ENCODE assay signal across 31 cellular contexts in genomic region chr1:68962711-68963110, GRCh38.
"Had no signal": no experiment of that assay in that cellular context is flagged by ENCODE, and none has a peak within 500 bp of the region (broad histone marks: within the 10 kb centered on the region; RNA-seq: fewer than 3 reads in every experiment).

No MANE protein-coding gene starts in this region.

- H3K4me3 ChIP-seq: body of pancreas, esophagus squamous epithelium, gastroesophageal sphincter had no signal

- H3K4me1 Mint-ChIP-seq: activated CD4-positive, alpha-beta memory T cell treated with anti-CD3 and anti-CD28 coated beads, Interleukin-2, amount 10 ng/mL, durations not matched to agents 7 days and 5 days; activated CD4-positive, alpha-beta T cell treated with anti-CD3 and anti-CD28 coated beads, Interleukin-2, amount 10 ng/mL, durations not matched to agents 7 days and 5 days; activated T-helper 17 cell treated with anti-CD3 and anti-CD28 coated beads, Interleukin-2, amount 50 U/mL, for 72 hours; T-cell had no signal

- FAIRE-seq: astrocyte, colon, TTC549 had no signal

- H3K27me3 ChIP-seq: body of pancreas, esophagus squamous epithelium, gastroesophageal sphincter had no signal

- H3K4me3 Mint-ChIP-seq: activated CD4-positive, alpha-beta memory T cell treated with anti-CD3 and anti-CD28 coated beads, Interleukin-2, amount 10 ng/mL, durations not matched to agents 7 days and 5 days; activated CD4-positive, alpha-beta T cell treated with anti-CD3 and anti-CD28 coated beads, Interleukin-2, amount 10 ng/mL, durations not matched to agents 7 days and 5 days; activated naive CD8-positive, alpha-beta T cell; activated T-cell treated with anti-CD3 and anti-CD28 coated beads, Interleukin-2, amount 50 U/mL, for 4 hours; activated T-helper 17 cell treated with anti-CD3 and anti-CD28 coated beads, Interleukin-2, amount 50 U/mL, for 72 hours; effector memory CD8-positive, alpha-beta T cell; T-cell; T-helper 1 cell treated with Interleukin-12 subunit alpha and Interleukin-12 subunit beta and Interleukin-4 antibody, amounts not matched to agents 30 μg/mL and 1 μg/mL, for 36 hours; WTC11 had no signal

- DNase-seq: activated CD4-positive, alpha-beta memory T cell treated with anti-CD3 and anti-CD28 coated beads, Interleukin-2, amount 10 ng/mL, durations not matched to agents 7 days and 5 days; activated CD4-positive, alpha-beta T cell treated with anti-CD3 and anti-CD28 coated beads for 1 hour; activated CD4-positive, alpha-beta T cell treated with anti-CD3 and anti-CD28 coated beads for 4 hours; activated CD4-positive, alpha-beta T cell treated with anti-CD3 and anti-CD28 coated beads, Interleukin-2, amount 10 ng/mL, durations not matched to agents 7 days and 5 days; activated CD4-positive, alpha-beta T cell treated with anti-CD3 and anti-CD28 coated beads, Interleukin-2, amount 50 U/mL, for 4 hours; activated effector memory CD4-positive, alpha-beta T cell treated with Interleukin-2 at 50 U/mL for 16 hours; activated gamma-delta T cell treated with Interleukin-2 at 50 U/mL for 16 hours; activated naive CD4-positive, alpha-beta T cell treated with anti-CD3 and anti-CD28 coated beads, Interleukin-2, amount 50 U/mL, for 16 hours; activated naive CD4-positive, alpha-beta T cell treated with Interleukin-2 at 50 U/mL for 16 hours; activated T-cell treated with anti-CD3 and anti-CD28 coated beads, Interleukin-2, amount 50 U/mL, for 4 hours; amniotic stem cell; anterior cingulate cortex; body of pancreas; cortex of kidney; dermis blood vessel endothelial cell; effector CD4-positive, alpha-beta T cell; effector memory CD8-positive, alpha-beta T cell; esophagus squamous epithelium; foreskin melanocyte; SW 1271; T-cell; T-helper 9 cell had no signal

- ATAC-seq: activated T-cell treated with anti-CD3 and anti-CD28 coated beads, Interleukin-2, amount 50 U/mL, for 4 hours; activated T-helper 17 cell treated with anti-CD3 and anti-CD28 coated beads, Interleukin-2, amount 50 U/mL, for 72 hours; body of pancreas; effector memory CD8-positive, alpha-beta T cell; gastroesophageal sphincter; T-cell; WTC11 had no signal

- H3K27me3 Mint-ChIP-seq: activated CD4-positive, alpha-beta memory T cell treated with anti-CD3 and anti-CD28 coated beads, Interleukin-2, amount 10 ng/mL, durations not matched to agents 7 days and 5 days; activated CD4-positive, alpha-beta T cell treated with anti-CD3 and anti-CD28 coated beads, Interleukin-2, amount 10 ng/mL, durations not matched to agents 7 days and 5 days; activated naive CD8-positive, alpha-beta T cell; activated T-helper 17 cell treated with anti-CD3 and anti-CD28 coated beads, Interleukin-2, amount 50 U/mL, for 72 hours; effector memory CD8-positive, alpha-beta T cell; T-cell had no signal

- H3K9me3 ChIP-seq: body of pancreas, esophagus squamous epithelium, gastroesophageal sphincter had no signal

- H3K4me1 ChIP-seq: body of pancreas had no signal

- H3K36me3 Mint-ChIP-seq: activated naive CD8-positive, alpha-beta T cell; T-cell; WTC11 had no signal

- H3K27ac ChIP-seq: body of pancreas, esophagus squamous epithelium, gastroesophageal sphincter, VCaP had no signal

- H3K27ac Mint-ChIP-seq: activated CD4-positive, alpha-beta memory T cell treated with anti-CD3 and anti-CD28 coated beads, Interleukin-2, amount 10 ng/mL, durations not matched to agents 7 days and 5 days; activated CD4-positive, alpha-beta T cell treated with anti-CD3 and anti-CD28 coated beads, Interleukin-2, amount 10 ng/mL, durations not matched to agents 7 days and 5 days; activated naive CD8-positive, alpha-beta T cell; activated T-helper 17 cell treated with anti-CD3 and anti-CD28 coated beads, Interleukin-2, amount 50 U/mL, for 72 hours; effector memory CD8-positive, alpha-beta T cell; T-cell; T-helper 1 cell treated with Interleukin-12 subunit alpha and Interleukin-12 subunit beta and Interleukin-4 antibody, amounts not matched to agents 30 μg/mL and 1 μg/mL, for 36 hours had no signal

- H3K36me3 ChIP-seq: esophagus squamous epithelium, gastroesophageal sphincter had no signal

- H3K9me3 Mint-ChIP-seq: T-helper 1 cell treated with Interleukin-12 subunit alpha and Interleukin-12 subunit beta and Interleukin-4 antibody, amounts not matched to agents 30 μg/mL and 1 μg/mL, for 36 hours; WTC11 had no signal
